ENCODE assay signal across 8 cellular contexts in genomic region chr3:11154036-11154952, GRCh38. TPM values are rescaled to one million over a fixed set of nuclear protein-coding genes. Genes with fewer than 3 reads are reported as not detected.
DNase-seq lines count a peak whose midpoint lies in the region; ATAC-seq and TF ChIP-seq lines count a peak whose summit lies in the region.

A gene with protein sequence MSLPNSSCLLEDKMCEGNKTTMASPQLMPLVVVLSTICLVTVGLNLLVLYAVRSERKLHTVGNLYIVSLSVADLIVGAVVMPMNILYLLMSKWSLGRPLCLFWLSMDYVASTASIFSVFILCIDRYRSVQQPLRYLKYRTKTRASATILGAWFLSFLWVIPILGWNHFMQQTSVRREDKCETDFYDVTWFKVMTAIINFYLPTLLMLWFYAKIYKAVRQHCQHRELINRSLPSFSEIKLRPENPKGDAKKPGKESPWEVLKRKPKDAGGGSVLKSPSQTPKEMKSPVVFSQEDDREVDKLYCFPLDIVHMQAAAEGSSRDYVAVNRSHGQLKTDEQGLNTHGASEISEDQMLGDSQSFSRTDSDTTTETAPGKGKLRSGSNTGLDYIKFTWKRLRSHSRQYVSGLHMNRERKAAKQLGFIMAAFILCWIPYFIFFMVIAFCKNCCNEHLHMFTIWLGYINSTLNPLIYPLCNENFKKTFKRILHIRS (plus strand): TSS chr3:11154493. CDS start chr3:11259038, 104,545 bp downstream.

- no peak within 1 kb of the TSS for H3K27ac ChIP-seq in CD8-positive, alpha-beta T cell (ENCODE audit: low read depth, low read length)
- H3K27ac ChIP-seq in RWPE1 (peak within 1 kb of the TSS; percentile 87), esophagus muscularis mucosa (replicated peaks in 1 of 4) (peak within 1 kb of the TSS; percentile 61 to 72 (median 70))

- no peak for ATAC-seq in CD8-positive, alpha-beta T cell
- ATAC-seq in GM18868 (IDR thresholded peaks at IDR 0.05; ENCODE audit: unreplicated experiment) (no peak), HG03571 (IDR thresholded peaks at IDR 0.05; ENCODE audit: unreplicated experiment) (no peak), HG03095 (IDR thresholded peaks at IDR 0.05; ENCODE audit: unreplicated experiment) (no peak)

- TF ChIP-seq POLR2A in esophagus muscularis mucosa (IDR thresholded peaks at IDR 0.05; ENCODE audit: low read depth): no peak

- no peak for TF ChIP-seq CTCF in CD8-positive, alpha-beta T cell (IDR thresholded peaks at IDR 0.05)
- no peak for TF ChIP-seq CTCF in RWPE1 (conservative IDR thresholded peaks at IDR 0.05; ENCODE audit: low read depth)
- TF ChIP-seq CTCF in esophagus muscularis mucosa (IDR thresholded peaks at IDR 0.05): no peak
- no peak for TF ChIP-seq CTCF in nephron progenitor cell (IDR thresholded peaks at IDR 0.05)

- H3K27me3 Mint-ChIP-seq in CD8-positive, alpha-beta T cell (ENCODE audit: low read depth): peaks cover 60% of the 10 kb centered on the region
- H3K27me3 Mint-ChIP-seq in nephron progenitor cell (ENCODE audit: low read depth, poor library complexity): peaks cover 92% of the 10 kb centered on the region

- H3K4me3 ChIP-seq in CD8-positive, alpha-beta T cell (ENCODE audit: low read depth, low read length): no peak within 1 kb of the TSS
- peak within 1 kb of the TSS; percentile 57 to 79 (median 64) for H3K4me3 ChIP-seq in esophagus muscularis mucosa

- no peak for TF ChIP-seq EP300 in esophagus muscularis mucosa (IDR thresholded peaks at IDR 0.05)

- WGBS in esophagus muscularis mucosa: 5% methylated on average over 14 of the region's 98 CpGs

- no peaks in the 10 kb centered on the region for H3K36me3 ChIP-seq in CD8-positive, alpha-beta T cell (ENCODE audit: insufficient read depth, low read length)
- H3K36me3 ChIP-seq in esophagus muscularis mucosa: no peaks in the 10 kb centered on the region

- CTCF ChIA-PET in CD8-positive, alpha-beta T cell (lab: Charles Lee): no interaction called here
- CTCF ChIA-PET in RWPE1 (lab: Yijun Ruan, JAX): interaction anchor here (0.8 to 2.3 kb wide), 5 partner anchors 14 to 395 kb away, joined by 3 to 18 read pairs (median 3); no protein-coding TSS in a partner anchor

- H3K36me3 Mint-ChIP-seq in CD8-positive, alpha-beta T cell: no peaks in the 10 kb centered on the region
- H3K36me3 Mint-ChIP-seq in nephron progenitor cell (ENCODE audit: low read depth): no peaks in the 10 kb centered on the region

- intact Hi-C loops in CD8-positive, alpha-beta T cell (cut with DNase I, micrococcal nuclease): no loop called here
- intact Hi-C loops in esophagus muscularis mucosa (cut with DNase I): loop anchor here (5.0 kb wide), 1 partner anchor 62 kb away; no protein-coding TSS in a partner anchor

- peaks cover 5% of the 10 kb centered on the region for H3K27me3 ChIP-seq in CD8-positive, alpha-beta T cell (ENCODE audit: insufficient read depth, low read length)
- peaks cover 0 to 21% (median 0%) of the 10 kb centered on the region in 4 donors for H3K27me3 ChIP-seq in esophagus muscularis mucosa

- no peaks in the 10 kb centered on the region for H3K9me3 ChIP-seq in CD8-positive, alpha-beta T cell (ENCODE audit: low read length)
- H3K9me3 ChIP-seq in esophagus muscularis mucosa: no peaks in the 10 kb centered on the region

- POLR2A ChIA-PET in CD8-positive, alpha-beta T cell (lab: Charles Lee): no interaction called here
- POLR2A ChIA-PET in RWPE1 (lab: Yijun Ruan, JAX; ENCODE audit: low non-redundant PET): interaction anchor here (0.8 kb wide), 1 partner anchor 181 kb away, joined by 9 read pairs; no protein-coding TSS in a partner anchor

- no peaks in the 10 kb centered on the region for H3K4me1 ChIP-seq in CD8-positive, alpha-beta T cell (ENCODE audit: insufficient read depth, low read length)
- H3K4me1 ChIP-seq in esophagus muscularis mucosa: peaks cover 7 to 41% (median 35%) of the 10 kb centered on the region in 4 donors

- H3K9me3 Mint-ChIP-seq in CD8-positive, alpha-beta T cell: no peaks in the 10 kb centered on the region
- no peaks in the 10 kb centered on the region for H3K9me3 Mint-ChIP-seq in nephron progenitor cell

- peak within 1 kb of the TSS; percentile 35 for H3K4me3 Mint-ChIP-seq in CD8-positive, alpha-beta T cell
- peak within 1 kb of the TSS; percentile 78 for H3K4me3 Mint-ChIP-seq in nephron progenitor cell

- no peak for DNase-seq in CD8-positive, alpha-beta T cell
- DNase-seq in RWPE1 (ENCODE audit: low spot score) (peak; percentile 13), esophagus muscularis mucosa (ENCODE audit: extremely low spot score) (no peak), nephron progenitor cell (peak; percentile 69)
- DNase-seq in activated effector memory CD4-positive, alpha-beta T cell treated with Interleukin-2 at 50 U/mL for 16 hours: no peak

- no peak within 1 kb of the TSS for H3K27ac Mint-ChIP-seq in CD8-positive, alpha-beta T cell
- H3K27ac Mint-ChIP-seq in nephron progenitor cell: no peak within 1 kb of the TSS

- peaks cover 7% of the 10 kb centered on the region for H3K4me1 Mint-ChIP-seq in CD8-positive, alpha-beta T cell (ENCODE audit: low read depth)
- H3K4me1 Mint-ChIP-seq in nephron progenitor cell: peaks cover 16% of the 10 kb centered on the region

RNA-seq across cellular contexts. Expression of the gene that starts here (rescaled TPM):
- total RNA-seq in CD8-positive, alpha-beta T cell: not detected
- total RNA-seq in esophagus muscularis mucosa: 10 to 100 TPM in 1 of 4 donors, 1 to 10 TPM in 3; 3.7 to 15.9 (median 5.9) TPM

Comparison
In these comparisons a context has a peak if more than half of its experiments do, and no peak if none do; other contexts are left out.
1. RNA of the gene that starts here (total RNA-seq): 3.7 to 15.9 TPM in esophagus muscularis mucosa; not detected in CD8-positive, alpha-beta T cell; every median in the first group is over 4 times any median in the second.
2. DNase-seq: peak in RWPE1 (single experiment) and nephron progenitor cell (single experiment); none in CD8-positive, alpha-beta T cell (0 of 7), esophagus muscularis mucosa (single experiment) and activated effector memory CD4-positive, alpha-beta T cell treated with Interleukin-2 at 50 U/mL for 16 hours (single experiment).